In genomic region chr12:75550401-75550851, GRCh38 we compare ENCODE assay signal across 17 cellular contexts. TPM values are rescaled to one million over a fixed set of nuclear protein-coding genes. Genes with fewer than 3 reads are reported as not detected.
DNase-seq lines count a peak whose midpoint lies in the region; ATAC-seq and TF ChIP-seq lines count a peak whose summit lies in the region.
"Had no signal": no experiment of that assay in that cellular context is flagged by ENCODE, and none has a peak within 500 bp of the region (broad histone marks: within the 10 kb centered on the region; RNA-seq: fewer than 3 reads in every experiment).

No MANE protein-coding gene starts in this region.

- intact Hi-C loops in natural killer cell (cut with micrococcal nuclease) = no loop called here
- intact Hi-C loops in naive thymus-derived CD4-positive, alpha-beta T cell (cut with micrococcal nuclease) = no loop called here

- no peaks in the 10 kb centered on the region for H3K9me3 ChIP-seq in naive thymus-derived CD4-positive, alpha-beta T cell (ENCODE audit: control insufficient read depth in 2 of 3, low read length in 3 of 3)
- H3K9me3 ChIP-seq: psoas muscle had no signal

- DNase-seq in natural killer cell treated with Interleukin-12 subunit alpha and Interleukin-12 subunit beta and Interleukin-15 and Interleukin-18, amount 100 ng/mL, for 72 hours (ENCODE audit: low spot score) = no peak
- DNase-seq in natural killer cell (no peak), astrocyte of the hippocampus (ENCODE audit: low read depth, low spot score) (peak; percentile 26), lung microvascular endothelial cell (ENCODE audit: low read depth in 2 of 2) (peak; percentile 58 to 82), activated T-cell treated with anti-CD3 and anti-CD28 coated beads for 4 hours (no peak), ureter (ENCODE audit: low spot score) (no peak)
- DNase-seq in naive thymus-derived CD4-positive, alpha-beta T cell = no peak
- DNase-seq: activated CD4-positive, CD25-positive, alpha-beta regulatory T cell; AML-193; cortex of kidney; DND-41; mesendoderm; NCI-H187; PC-3; psoas muscle; stimulated activated CD4-positive, alpha-beta T cell treated with anti-CD3 and anti-CD28 coated beads, Interleukin-1b, Interleukin-23, amount 100 ng/mL, for 48 hours had no signal

- H3K36me3 Mint-ChIP-seq in natural killer cell treated with Interleukin-12 subunit alpha and Interleukin-12 subunit beta and Interleukin-15 and Interleukin-18, amount 100 ng/mL, for 72 hours = no peaks in the 10 kb centered on the region
- no peaks in the 10 kb centered on the region for H3K36me3 Mint-ChIP-seq in natural killer cell
- no peaks in the 10 kb centered on the region for H3K36me3 Mint-ChIP-seq in naive thymus-derived CD4-positive, alpha-beta T cell

- POLR2A ChIA-PET in naive thymus-derived CD4-positive, alpha-beta T cell (lab: Charles Lee) = no interaction called here

- TF ChIP-seq CTCF in natural killer cell (IDR thresholded peaks at IDR 0.05) = no peak

- no peaks in the 10 kb centered on the region for H3K36me3 ChIP-seq in naive thymus-derived CD4-positive, alpha-beta T cell (ENCODE audit: control insufficient read depth in 2 of 3, insufficient read depth in 3 of 3, low read length in 3 of 3)

- peaks cover 6 to 13% of the 10 kb centered on the region in 2 donors for H3K4me1 Mint-ChIP-seq in natural killer cell treated with Interleukin-12 subunit alpha and Interleukin-12 subunit beta and Interleukin-15 and Interleukin-18, amount 100 ng/mL, for 72 hours (ENCODE audit: low read depth in 2 of 2)
- no peaks in the 10 kb centered on the region for H3K4me1 Mint-ChIP-seq in natural killer cell
- H3K4me1 Mint-ChIP-seq in naive thymus-derived CD4-positive, alpha-beta T cell = no peaks in the 10 kb centered on the region

- no peak for ATAC-seq in natural killer cell treated with Interleukin-12 subunit alpha and Interleukin-12 subunit beta and Interleukin-15 and Interleukin-18, amount 100 ng/mL, for 72 hours
- ATAC-seq in natural killer cell (no peak), HG02571 (IDR thresholded peaks at IDR 0.05; ENCODE audit: unreplicated experiment) (no peak)
- ATAC-seq in naive thymus-derived CD4-positive, alpha-beta T cell = no peak
- ATAC-seq: PC-3 had no signal

- no peaks in the 10 kb centered on the region for H3K27me3 ChIP-seq in naive thymus-derived CD4-positive, alpha-beta T cell (ENCODE audit: control insufficient read depth in 2 of 2, insufficient read depth in 2 of 2, low read length in 2 of 2)

- no peak overlapping the region for H3K4me3 ChIP-seq in naive thymus-derived CD4-positive, alpha-beta T cell (ENCODE audit: low read length)
- H3K4me3 ChIP-seq: psoas muscle had no signal

- peaks cover 37 to 53% of the 10 kb centered on the region in 2 donors for H3K27me3 Mint-ChIP-seq in natural killer cell treated with Interleukin-12 subunit alpha and Interleukin-12 subunit beta and Interleukin-15 and Interleukin-18, amount 100 ng/mL, for 72 hours
- peaks cover 15 to 31% of the 10 kb centered on the region in 2 donors for H3K27me3 Mint-ChIP-seq in natural killer cell (ENCODE audit: low read depth in 2 of 2)
- peaks cover 16 to 61% (median 27%) of the 10 kb centered on the region in 5 donors for H3K27me3 Mint-ChIP-seq in naive thymus-derived CD4-positive, alpha-beta T cell

- no peaks in the 10 kb centered on the region for H3K4me1 ChIP-seq in naive thymus-derived CD4-positive, alpha-beta T cell (ENCODE audit: control insufficient read depth in 2 of 2, insufficient read depth in 2 of 2, low read length in 2 of 2)

- CTCF ChIA-PET in naive thymus-derived CD4-positive, alpha-beta T cell (lab: Charles Lee) = no interaction called here

- H3K27ac Mint-ChIP-seq in natural killer cell treated with Interleukin-12 subunit alpha and Interleukin-12 subunit beta and Interleukin-15 and Interleukin-18, amount 100 ng/mL, for 72 hours = peak overlapping the region; percentile 5 to 10
- no peak overlapping the region for H3K27ac Mint-ChIP-seq in natural killer cell
- no peak overlapping the region for H3K27ac Mint-ChIP-seq in naive thymus-derived CD4-positive, alpha-beta T cell

- H3K27ac ChIP-seq in naive thymus-derived CD4-positive, alpha-beta T cell (ENCODE audit: low read depth, low read length) = no peak overlapping the region
- H3K27ac ChIP-seq: psoas muscle had no signal

- H3K4me3 Mint-ChIP-seq in natural killer cell treated with Interleukin-12 subunit alpha and Interleukin-12 subunit beta and Interleukin-15 and Interleukin-18, amount 100 ng/mL, for 72 hours = peak overlapping the region; percentile 21
- H3K4me3 Mint-ChIP-seq in natural killer cell = no peak overlapping the region
- H3K4me3 Mint-ChIP-seq in naive thymus-derived CD4-positive, alpha-beta T cell = no peak overlapping the region

- no peaks in the 10 kb centered on the region for H3K9me3 Mint-ChIP-seq in natural killer cell treated with Interleukin-12 subunit alpha and Interleukin-12 subunit beta and Interleukin-15 and Interleukin-18, amount 100 ng/mL, for 72 hours
- no peaks in the 10 kb centered on the region for H3K9me3 Mint-ChIP-seq in natural killer cell
- no peaks in the 10 kb centered on the region for H3K9me3 Mint-ChIP-seq in naive thymus-derived CD4-positive, alpha-beta T cell

RNA-seq across cellular contexts. Expression of gene KRR1, which starts 39.0 kb away (rescaled TPM):
- 10 to 100 TPM; 64.4 to 96.4 TPM for total RNA-seq in natural killer cell treated with Interleukin-12 subunit alpha and Interleukin-12 subunit beta and Interleukin-15 and Interleukin-18, amount 100 ng/mL, for 72 hours
- total RNA-seq in natural killer cell (100 to 1,000 TPM; 101 to 112 (median 106) TPM), lung microvascular endothelial cell (13.1 and 17.7 TPM in 2 replicates), ureter (70.9 TPM)
- 100 to 1,000 TPM in 1 of 5 experiments, 10 to 100 TPM in 4; 69.3 to 120 (median 74.3) TPM for total RNA-seq in naive thymus-derived CD4-positive, alpha-beta T cell
- polyA plus RNA-seq in naive thymus-derived CD4-positive, alpha-beta T cell = 10 to 100 TPM; 64.0 to 67.2 TPM

Comparison
In these comparisons a context has a peak if more than half of its experiments do, and no peak if none do; other contexts are left out.
1. H3K27ac Mint-ChIP-seq: peak in natural killer cell treated with Interleukin-12 subunit alpha and Interleukin-12 subunit beta and Interleukin-15 and Interleukin-18, amount 100 ng/mL, for 72 hours (2 of 2); none in natural killer cell (0 of 2) and naive thymus-derived CD4-positive, alpha-beta T cell (0 of 9).
2. DNase-seq: peak in astrocyte of the hippocampus (single experiment) and lung microvascular endothelial cell (2 of 2); none in natural killer cell treated with Interleukin-12 subunit alpha and Interleukin-12 subunit beta and Interleukin-15 and Interleukin-18, amount 100 ng/mL, for 72 hours (single experiment), natural killer cell (single experiment), activated T-cell treated with anti-CD3 and anti-CD28 coated beads for 4 hours (single experiment), naive thymus-derived CD4-positive, alpha-beta T cell (0 of 9) and ureter (single experiment).